Comparison of ENCODE assay signal across 18 cellular contexts in the genomic region with DNA sequence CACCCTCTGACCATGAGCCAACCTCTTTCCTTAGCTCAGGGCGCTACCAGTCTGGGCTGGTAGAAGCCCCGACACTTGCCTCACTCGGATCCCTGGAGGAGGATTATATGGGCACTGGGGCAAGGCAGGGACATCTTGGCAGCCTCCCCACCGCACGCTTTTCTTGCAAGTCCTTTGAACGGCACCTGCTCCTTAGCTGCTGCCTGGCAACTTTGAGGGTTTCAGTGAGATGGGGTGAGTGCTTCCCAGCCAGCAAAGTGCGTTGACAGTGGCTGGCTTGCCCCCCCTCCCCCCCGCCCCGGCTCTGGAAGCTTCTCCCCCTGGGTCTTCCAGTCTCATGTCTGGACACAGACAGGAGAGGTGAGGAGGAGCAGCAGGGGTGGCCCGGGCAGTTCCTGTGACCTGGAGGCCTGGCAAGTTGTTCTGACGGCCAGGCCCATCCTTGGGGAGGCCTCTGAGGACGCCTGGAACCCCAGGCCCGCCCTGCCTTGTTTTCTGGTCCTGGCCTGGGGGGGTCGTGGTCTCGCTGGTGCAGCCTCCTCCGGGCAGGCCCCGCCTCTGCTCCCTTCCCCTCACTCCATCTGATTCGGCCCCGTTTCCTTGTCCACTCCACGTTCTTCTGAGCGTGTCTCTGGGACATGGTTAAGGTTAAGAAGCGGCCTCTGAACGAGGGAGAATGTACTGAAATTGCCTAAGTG.
DNase-seq lines count a peak whose midpoint lies in the region; ATAC-seq and TF ChIP-seq lines count a peak whose summit lies in the region.
"Had no signal": no experiment of that assay in that cellular context is flagged by ENCODE, and none has a peak within 500 bp of the region (broad histone marks: within the 10 kb centered on the region; RNA-seq: fewer than 3 reads in every experiment).

No MANE protein-coding gene starts in this region.

- no peak overlapping the region for H3K4me2 ChIP-seq in H9 (ENCODE audit: insufficient read depth, insufficient read length, low read length)
- H3K4me2 ChIP-seq: A549; BLaER1 treated with 17β-estradiol and CSF1 and Interleukin-3, amounts not matched to agents 10 nM and 100 nM had no signal

- no peak overlapping the region for H2BK5ac ChIP-seq in H9 (ENCODE audit: insufficient read length, low read length)

- H2BK12ac ChIP-seq in H9 (ENCODE audit: insufficient read length, low read depth, low read length): no peak overlapping the region

- H3K14ac ChIP-seq in H9 (ENCODE audit: insufficient read depth, low read length): no peak overlapping the region; the same call in 1 of the 2 replicates

- H3K27ac ChIP-seq in CD4-positive, alpha-beta T cell (ENCODE audit: low read depth, low read length): no peak overlapping the region
- H3K27ac ChIP-seq in H9 (ENCODE audit: insufficient read length, low read depth, low read length) (no peak overlapping the region), lower lobe of right lung (peak overlapping the region; percentile 68)
- H3K27ac ChIP-seq: A549; BLaER1 treated with 17β-estradiol and CSF1 and Interleukin-3, amounts not matched to agents 10 nM and 100 nM had no signal

- no peaks in the 10 kb centered on the region for H3K23me2 ChIP-seq in H9 (ENCODE audit: insufficient read length, low read depth, low read length, poor library complexity, severe bottlenecking)

- H3K9me3 Mint-ChIP-seq in CD4-positive, alpha-beta T cell: no peaks in the 10 kb centered on the region
- H3K9me3 Mint-ChIP-seq in H9 (no peaks in the 10 kb centered on the region), progenitor cell of endocrine pancreas (ENCODE audit: low read depth) (peaks cover 4% of the 10 kb centered on the region)

- H3K9me3 ChIP-seq in CD4-positive, alpha-beta T cell (ENCODE audit: control insufficient read depth, low read length): no peaks in the 10 kb centered on the region
- H3K9me3 ChIP-seq in H9 (ENCODE audit: control insufficient read depth, low read depth, low read length): no peaks in the 10 kb centered on the region
- no peaks in the 10 kb centered on the region for H3K9me3 ChIP-seq in lower lobe of right lung
- H3K9me3 ChIP-seq: A549; BLaER1 treated with 17β-estradiol and CSF1 and Interleukin-3, amounts not matched to agents 10 nM and 100 nM had no signal

- no peak for TF ChIP-seq CTCF in CD4-positive, alpha-beta T cell (IDR thresholded peaks at IDR 0.05)
- TF ChIP-seq CTCF in H9 (conservative IDR thresholded peaks at IDR 0.05): no peak
- TF ChIP-seq CTCF in lower lobe of right lung (IDR thresholded peaks at IDR 0.05): no peak
- TF ChIP-seq CTCF in progenitor cell of endocrine pancreas (IDR thresholded peaks at IDR 0.05; ENCODE audit: unreplicated experiment): no peak

- H3K23ac ChIP-seq in H9 (ENCODE audit: insufficient read length, low read depth, low read length): no peak overlapping the region

- H3K27me3 ChIP-seq in CD4-positive, alpha-beta T cell (ENCODE audit: control insufficient read depth, insufficient read depth, low read length): no peaks in the 10 kb centered on the region
- H3K27me3 ChIP-seq in H9 (ENCODE audit: insufficient read depth, low read length): no peaks in the 10 kb centered on the region
- H3K27me3 ChIP-seq in lower lobe of right lung (ENCODE audit: low read depth): no peaks in the 10 kb centered on the region
- H3K27me3 ChIP-seq: BLaER1 treated with 17β-estradiol and CSF1 and Interleukin-3, amounts not matched to agents 10 nM and 100 nM had no signal

- no peak overlapping the region for H3K4ac ChIP-seq in H9 (ENCODE audit: low read depth, low read length)

- H3K9ac ChIP-seq in H9 (ENCODE audit: extremely low read depth, insufficient read length, low read length): no peak overlapping the region
- H3K9ac ChIP-seq: BLaER1 treated with 17β-estradiol and CSF1 and Interleukin-3, amounts not matched to agents 10 nM and 100 nM had no signal

- H4K5ac ChIP-seq in H9 (ENCODE audit: insufficient read length, low read depth, low read length): no peak overlapping the region

- H2AK5ac ChIP-seq in H9 (ENCODE audit: insufficient read length, low read length): no peak overlapping the region

- H3K56ac ChIP-seq in H9 (ENCODE audit: insufficient read length, low read depth, low read length): no peak overlapping the region

- no peak overlapping the region for H2BK20ac ChIP-seq in H9 (ENCODE audit: low read depth, low read length, poor library complexity, severe bottlenecking)

- no peaks in the 10 kb centered on the region; the same call in 1 of the 2 replicates for H3K79me2 ChIP-seq in H9 (ENCODE audit: insufficient read depth, low read length)

- H3K18ac ChIP-seq in H9 (ENCODE audit: insufficient read length, low read depth, low read length): no peak overlapping the region

- no peak overlapping the region for H3K4me3 Mint-ChIP-seq in CD4-positive, alpha-beta T cell
- no peak overlapping the region for H3K4me3 Mint-ChIP-seq in H9
- no peak overlapping the region for H3K4me3 Mint-ChIP-seq in progenitor cell of endocrine pancreas (ENCODE audit: low read depth)

- H3K27me3 Mint-ChIP-seq in CD4-positive, alpha-beta T cell: no peaks in the 10 kb centered on the region
- no peaks in the 10 kb centered on the region for H3K27me3 Mint-ChIP-seq in H9 (ENCODE audit: low read depth)
- no peaks in the 10 kb centered on the region for H3K27me3 Mint-ChIP-seq in progenitor cell of endocrine pancreas

- peak overlapping the region; percentile 34 for H3K27ac Mint-ChIP-seq in CD4-positive, alpha-beta T cell
- H3K27ac Mint-ChIP-seq in H9 (peak overlapping the region in 2 of 3 experiments; percentile 21 to 63; a peak in 4 of 7 replicates), progenitor cell of endocrine pancreas (peak overlapping the region; percentile 52)

- no peak overlapping the region for H4K8ac ChIP-seq in H9 (replicated peaks; ENCODE audit: insufficient read length, low read depth, low read length)

- H2BK120ac ChIP-seq in H9 (ENCODE audit: low read depth, low read length, poor library complexity, severe bottlenecking): no peak overlapping the region

- intact Hi-C loops in CD4-positive, alpha-beta T cell (cut with DNase I, micrococcal nuclease): no loop called here
- intact Hi-C loops in lower lobe of right lung (cut with DNase I): no loop called here

- CTCF ChIA-PET in CD4-positive, alpha-beta T cell (lab: Charles Lee): no interaction called here

- H4K20me1 ChIP-seq in H9 (ENCODE audit: control insufficient read depth, insufficient read depth, insufficient read length): no peaks in the 10 kb centered on the region

- WGBS in H9 (ENCODE audit: extremely low coverage, insufficient read length, low lambda C conversion rate): no CpG with 5 or more reads among the region's 23 CpGs

- peaks cover 36% of the 10 kb centered on the region for H3K4me1 Mint-ChIP-seq in CD4-positive, alpha-beta T cell (ENCODE audit: low read depth)
- H3K4me1 Mint-ChIP-seq in H9 (peaks cover 40 to 55% of the 10 kb centered on the region in 2 experiments), progenitor cell of endocrine pancreas (ENCODE audit: low read depth) (peaks cover 22% of the 10 kb centered on the region)

- H4K91ac ChIP-seq in H9 (ENCODE audit: insufficient read length, low read depth, low read length): no peak overlapping the region

- H3K36me3 Mint-ChIP-seq in CD4-positive, alpha-beta T cell (ENCODE audit: low read depth): peaks cover 25% of the 10 kb centered on the region
- H3K36me3 Mint-ChIP-seq in H9 (ENCODE audit: insufficient read depth in 1 of 3, low read depth in 3 of 3) (peaks cover 0 to 4% (median 2%) of the 10 kb centered on the region in 3 experiments; a peak in 2 of 7 replicates), progenitor cell of endocrine pancreas (ENCODE audit: insufficient read depth) (peaks cover 12% of the 10 kb centered on the region)

- H2AFZ ChIP-seq in H9 (ENCODE audit: low read length): no peak overlapping the region

- no peaks in the 10 kb centered on the region for H3K79me1 ChIP-seq in H9 (ENCODE audit: insufficient read depth, low read depth, low read length, poor library complexity, severe bottlenecking)

- H3K4me1 ChIP-seq in H9 (ENCODE audit: insufficient read depth, low read length): no peaks in the 10 kb centered on the region
- peaks cover 83% of the 10 kb centered on the region for H3K4me1 ChIP-seq in lower lobe of right lung
- H3K4me1 ChIP-seq: A549 had no signal

- ATAC-seq in CD4-positive, alpha-beta T cell (ENCODE audit: poor library complexity): no peak
- ATAC-seq in lower lobe of right lung: peak; percentile 4 to 45
- ATAC-seq in GM21786 (IDR thresholded peaks at IDR 0.05; ENCODE audit: unreplicated experiment): no peak
- ATAC-seq: A549, SK-N-SH treated with all-trans-retinoic acid at 6 μM for 48 hours had no signal

- H3K4me3 ChIP-seq in lower lobe of right lung: no peak overlapping the region
- H3K4me3 ChIP-seq: A549; BLaER1 treated with 17β-estradiol and CSF1 and Interleukin-3, amounts not matched to agents 10 nM and 100 nM had no signal

- no peak overlapping the region for H3T11ph ChIP-seq in H9 (ENCODE audit: low read length)

- no peaks in the 10 kb centered on the region for H3K36me3 ChIP-seq in lower lobe of right lung

- no peak for DNase-seq in CD4-positive, alpha-beta T cell
- DNase-seq in H9 (peak; percentile 26), lower lobe of right lung (peak; percentile 83), progenitor cell of endocrine pancreas (ENCODE audit: low spot score, unreplicated experiment) (no peak), DMS53 treated with DMSO at 0.1 percent for 48 hours (lab: John Stamatoyannopoulos, UW; ENCODE audit: unreplicated experiment) (no peak), NCI-H1694 treated with DMSO at 0.1 percent for 48 hours (lab: John Stamatoyannopoulos, UW) (no peak)
- DNase-seq: GDM1, KG1, NCI-H1105 treated with DMSO at 0.1 percent for 48 hours, NCI-H187 treated with DMSO at 0.1 percent for 48 hours, NCI-H345, NCI-H524 treated with DMSO at 0.1 percent for 48 hours, RPMI8226, SIG-M5 had no signal

- POLR2A ChIA-PET in CD4-positive, alpha-beta T cell (lab: Charles Lee): no interaction called here

- no peak overlapping the region for H2BK15ac ChIP-seq in H9 (ENCODE audit: low read depth, low read length)

Comparison
In these comparisons a context has a peak if more than half of its experiments do, and no peak if none do; other contexts are left out.
1. ATAC-seq: peak in lower lobe of right lung (2 of 2); none in CD4-positive, alpha-beta T cell (single experiment) and GM21786 (single experiment).
2. DNase-seq: peak in H9 (single experiment) and lower lobe of right lung (single experiment); none in CD4-positive, alpha-beta T cell (0 of 10), progenitor cell of endocrine pancreas (single experiment), DMS53 treated with DMSO at 0.1 percent for 48 hours (single experiment) and NCI-H1694 treated with DMSO at 0.1 percent for 48 hours (single experiment).
3. Peak in every context shown above with its lines, with median percentiles within 50 percentile points of each other: H3K27ac Mint-ChIP-seq.